In the genomic region with DNA sequence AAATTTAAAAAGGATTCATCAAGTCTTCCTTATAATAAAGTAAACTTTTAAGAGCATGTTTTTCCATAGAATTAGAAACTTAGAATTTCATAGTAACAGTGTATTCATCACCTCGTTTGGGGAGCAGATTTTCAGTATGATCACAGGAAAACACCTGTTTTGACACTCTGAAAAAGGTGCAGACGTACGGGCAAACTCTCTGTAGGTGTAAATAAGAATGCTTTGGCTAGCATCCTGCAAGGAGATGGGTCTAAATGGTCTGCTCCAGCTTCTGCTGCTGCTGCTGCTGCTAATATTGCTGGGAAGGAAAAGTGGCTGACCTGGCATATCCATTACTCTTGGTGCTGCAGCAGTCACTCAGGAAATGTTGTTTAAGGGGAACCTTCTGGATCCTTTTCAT, we compare ENCODE assay signal across 16 cellular contexts.
DNase-seq lines count a peak whose midpoint lies in the region; ATAC-seq and TF ChIP-seq lines count a peak whose summit lies in the region.
"Had no signal": no experiment of that assay in that cellular context is flagged by ENCODE, and none has a peak within 500 bp of the region (broad histone marks: within the 10 kb centered on the region; RNA-seq: fewer than 3 reads in every experiment).

No MANE protein-coding gene starts in this region.

- POLR2A ChIA-PET in naive thymus-derived CD4-positive, alpha-beta T cell (lab: Charles Lee) = interaction anchor here (0.7 to 0.9 kb wide), 2 partner anchors 48 to 92 kb away, joined by 3 read pairs; no protein-coding TSS in a partner anchor
- POLR2A ChIA-PET in A673 (lab: Charles Lee; ENCODE audit: low non-redundant PET) = no interaction called here

- peaks cover 15 to 95% (median 38%) of the 10 kb centered on the region in 11 experiments for H3K36me3 ChIP-seq in BLaER1 treated with 17β-estradiol and CSF1 and Interleukin-3, amounts not matched to agents 10 nM and 100 nM
- peaks cover 4 to 18% (median 6%) of the 10 kb centered on the region in 3 experiments for H3K36me3 ChIP-seq in naive thymus-derived CD4-positive, alpha-beta T cell (ENCODE audit: control insufficient read depth in 2 of 3, insufficient read depth in 3 of 3, low read length in 3 of 3)
- peaks cover 0 to 6% (median 0%) of the 10 kb centered on the region in 4 donors for H3K36me3 ChIP-seq in upper lobe of left lung
- H3K36me3 ChIP-seq in right lobe of liver = no peaks in the 10 kb centered on the region
- no peaks in the 10 kb centered on the region for H3K36me3 ChIP-seq in A673 (ENCODE audit: insufficient read depth, low read length, poor library complexity, severe bottlenecking)
- H3K36me3 ChIP-seq: adrenal gland had no signal

- BruUV-seq in A673 (replicated peaks; lab: Mats Ljungman, UMichigan) = no TSS peak

- 83 to 88% methylated on average over 3 of the region's 3 CpGs for WGBS in upper lobe of left lung, 2 donors
- WGBS in right lobe of liver (ENCODE audit: insufficient coverage, low coverage, low lambda C conversion rate, missing lambda C conversion rate) = 70% methylated on average over 3 of the region's 3 CpGs

- TF ChIP-seq POLR2A in upper lobe of left lung (IDR thresholded peaks at IDR 0.05) = no peak
- TF ChIP-seq POLR2A in right lobe of liver (IDR thresholded peaks at IDR 0.05) = no peak

- H3K27ac ChIP-seq in BLaER1 treated with 17β-estradiol and CSF1 and Interleukin-3, amounts not matched to agents 10 nM and 100 nM = no peak overlapping the region
- H3K27ac ChIP-seq in naive thymus-derived CD4-positive, alpha-beta T cell (ENCODE audit: low read depth, low read length) = peak overlapping the region; percentile 38
- H3K27ac ChIP-seq in upper lobe of left lung (peak overlapping the region in 1 of 4 donors; percentile 14), right lobe of liver (no peak overlapping the region), A673 (ENCODE audit: low read depth, low read length, poor library complexity, severe bottlenecking) (no peak overlapping the region)
- H3K27ac ChIP-seq: adrenal gland, SK-N-MC had no signal

- H3K27me3 ChIP-seq in BLaER1 treated with 17β-estradiol and CSF1 and Interleukin-3, amounts not matched to agents 10 nM and 100 nM = no peaks in the 10 kb centered on the region
- no peaks in the 10 kb centered on the region for H3K27me3 ChIP-seq in naive thymus-derived CD4-positive, alpha-beta T cell (ENCODE audit: control insufficient read depth in 2 of 2, insufficient read depth in 2 of 2, low read length in 2 of 2)
- no peaks in the 10 kb centered on the region for H3K27me3 ChIP-seq in upper lobe of left lung
- no peaks in the 10 kb centered on the region for H3K27me3 ChIP-seq in right lobe of liver
- H3K27me3 ChIP-seq in A673 (replicated peaks; ENCODE audit: insufficient read depth, low read depth, low read length, poor library complexity) = no peaks in the 10 kb centered on the region
- H3K27me3 ChIP-seq: adrenal gland had no signal

- peaks cover 39% of the 10 kb centered on the region for H3K36me3 Mint-ChIP-seq in activated T-helper 1 cell treated with anti-CD3 and anti-CD28 coated beads, Interleukin-12 subunit alpha, Interleukin-12 subunit beta, Interleukin-2, Interleukin-4 antibody, amounts not matched to agents 30 ng/mL and 10 ng/mL and 1 ng/mL, durations not matched to agents 14 hours and 24 hours and 36 hours (ENCODE audit: low read depth)
- H3K36me3 Mint-ChIP-seq in naive thymus-derived CD4-positive, alpha-beta T cell = peaks cover 9 to 52% (median 29%) of the 10 kb centered on the region in 5 donors

- peak overlapping the region in 9 of 11 experiments; percentile 2 to 76 (median 50); a peak in 12 of 22 replicates for H3K4me2 ChIP-seq in BLaER1 treated with 17β-estradiol and CSF1 and Interleukin-3, amounts not matched to agents 10 nM and 100 nM

- no peak overlapping the region for H3K9ac ChIP-seq in BLaER1 treated with 17β-estradiol and CSF1 and Interleukin-3, amounts not matched to agents 10 nM and 100 nM

- H3K27me3 Mint-ChIP-seq in activated T-helper 1 cell treated with anti-CD3 and anti-CD28 coated beads, Interleukin-12 subunit alpha, Interleukin-12 subunit beta, Interleukin-2, Interleukin-4 antibody, amounts not matched to agents 30 ng/mL and 10 ng/mL and 1 ng/mL, durations not matched to agents 14 hours and 24 hours and 36 hours (ENCODE audit: insufficient read depth) = no peaks in the 10 kb centered on the region
- H3K27me3 Mint-ChIP-seq in naive thymus-derived CD4-positive, alpha-beta T cell = no peaks in the 10 kb centered on the region

- CTCF ChIA-PET in naive thymus-derived CD4-positive, alpha-beta T cell (lab: Charles Lee) = no interaction called here
- CTCF ChIA-PET in A673 (lab: Charles Lee) = no interaction called here

- TF ChIP-seq CTCF in upper lobe of left lung (IDR thresholded peaks at IDR 0.05) (no peak), right lobe of liver (IDR thresholded peaks at IDR 0.05) (no peak), A673 (conservative IDR thresholded peaks at IDR 0.05; ENCODE audit: low read depth, low read length) (no peak)

- H4K20me1 ChIP-seq in BLaER1 treated with 17β-estradiol and CSF1 and Interleukin-3, amounts not matched to agents 10 nM and 100 nM = peaks cover 0 to 67% (median 19%) of the 10 kb centered on the region in 11 experiments; a peak in 15 of 22 replicates

- H3K9me3 ChIP-seq in BLaER1 treated with 17β-estradiol and CSF1 and Interleukin-3, amounts not matched to agents 10 nM and 100 nM (replicated peaks in 1 of 11) = peaks cover 0 to 5% (median 0%) of the 10 kb centered on the region in 11 experiments; a peak in 2 of 22 replicates
- H3K9me3 ChIP-seq in naive thymus-derived CD4-positive, alpha-beta T cell (ENCODE audit: control insufficient read depth in 2 of 3, low read length in 3 of 3) = no peaks in the 10 kb centered on the region
- H3K9me3 ChIP-seq in upper lobe of left lung (no peaks in the 10 kb centered on the region), right lobe of liver (no peaks in the 10 kb centered on the region), A673 (ENCODE audit: low read depth, low read length, poor library complexity, severe bottlenecking) (no peaks in the 10 kb centered on the region)
- H3K9me3 ChIP-seq: adrenal gland had no signal

- no peak for ATAC-seq in naive thymus-derived CD4-positive, alpha-beta T cell
- ATAC-seq in upper lobe of left lung (ENCODE audit: low FRiP score in 2 of 2) = no peak
- ATAC-seq in right lobe of liver = no peak

- H3K4me1 Mint-ChIP-seq in activated T-helper 1 cell treated with anti-CD3 and anti-CD28 coated beads, Interleukin-12 subunit alpha, Interleukin-12 subunit beta, Interleukin-2, Interleukin-4 antibody, amounts not matched to agents 30 ng/mL and 10 ng/mL and 1 ng/mL, durations not matched to agents 14 hours and 24 hours and 36 hours (ENCODE audit: low read depth) = peaks cover 75% of the 10 kb centered on the region
- H3K4me1 Mint-ChIP-seq in naive thymus-derived CD4-positive, alpha-beta T cell = peaks cover 52 to 99% (median 92%) of the 10 kb centered on the region in 7 donors

- TF ChIP-seq EP300 in upper lobe of left lung (IDR thresholded peaks at IDR 0.05) = no peak

- no peaks in the 10 kb centered on the region for H3K9me3 Mint-ChIP-seq in activated T-helper 1 cell treated with anti-CD3 and anti-CD28 coated beads, Interleukin-12 subunit alpha, Interleukin-12 subunit beta, Interleukin-2, Interleukin-4 antibody, amounts not matched to agents 30 ng/mL and 10 ng/mL and 1 ng/mL, durations not matched to agents 14 hours and 24 hours and 36 hours
- peaks cover 0 to 5% (median 0%) of the 10 kb centered on the region in 11 donors for H3K9me3 Mint-ChIP-seq in naive thymus-derived CD4-positive, alpha-beta T cell

- peak overlapping the region; percentile 75 for H3K27ac Mint-ChIP-seq in activated T-helper 1 cell treated with anti-CD3 and anti-CD28 coated beads, Interleukin-12 subunit alpha, Interleukin-12 subunit beta, Interleukin-2, Interleukin-4 antibody, amounts not matched to agents 30 ng/mL and 10 ng/mL and 1 ng/mL, durations not matched to agents 14 hours and 24 hours and 36 hours
- peak overlapping the region in 7 of 9 donors; percentile 48 to 86 (median 74) for H3K27ac Mint-ChIP-seq in naive thymus-derived CD4-positive, alpha-beta T cell

- peak overlapping the region; percentile 13 for H3K4me3 Mint-ChIP-seq in activated T-helper 1 cell treated with anti-CD3 and anti-CD28 coated beads, Interleukin-12 subunit alpha, Interleukin-12 subunit beta, Interleukin-2, Interleukin-4 antibody, amounts not matched to agents 30 ng/mL and 10 ng/mL and 1 ng/mL, durations not matched to agents 14 hours and 24 hours and 36 hours
- peak overlapping the region in 9 of 10 donors; percentile 1 to 74 (median 41) for H3K4me3 Mint-ChIP-seq in naive thymus-derived CD4-positive, alpha-beta T cell

- no peak for DNase-seq in activated T-helper 1 cell treated with anti-CD3 and anti-CD28 coated beads, Interleukin-12 subunit alpha, Interleukin-12 subunit beta, Interleukin-2, Interleukin-4 antibody, amounts not matched to agents 30 ng/mL and 10 ng/mL and 1 ng/mL, durations not matched to agents 14 hours and 24 hours and 36 hours (ENCODE audit: low spot score)
- no peak for DNase-seq in naive thymus-derived CD4-positive, alpha-beta T cell
- DNase-seq in upper lobe of left lung (no peak), right lobe of liver (no peak), A673 (ENCODE audit: low spot score) (no peak)
- DNase-seq in effector CD8-positive, alpha-beta T cell (lab: John Stamatoyannopoulos, UW) = no peak
- DNase-seq: activated CD8-positive, alpha-beta memory T cell treated with anti-CD3 and anti-CD28 coated beads for 24 hours; adrenal gland; central memory CD4-positive, alpha-beta T cell; foreskin fibroblast; NCI-H2029; NCI-H510A; OCI-M1 had no signal

- H3K4me1 ChIP-seq in BLaER1 treated with 17β-estradiol and CSF1 and Interleukin-3, amounts not matched to agents 10 nM and 100 nM = peaks cover 6 to 61% (median 25%) of the 10 kb centered on the region in 10 experiments; a peak in 19 of 20 replicates
- peaks cover 50 to 56% of the 10 kb centered on the region in 2 donors for H3K4me1 ChIP-seq in naive thymus-derived CD4-positive, alpha-beta T cell (ENCODE audit: control insufficient read depth in 2 of 2, insufficient read depth in 2 of 2, low read length in 2 of 2)
- H3K4me1 ChIP-seq in upper lobe of left lung (peaks cover 32 to 51% (median 44%) of the 10 kb centered on the region in 4 donors), right lobe of liver (peaks cover 0 to 32% (median 0%) of the 10 kb centered on the region in 4 donors), A673 (ENCODE audit: insufficient read depth, low read length, poor library complexity, severe bottlenecking) (peaks cover 13% of the 10 kb centered on the region)

- intact Hi-C loops in activated T-helper 1 cell treated with anti-CD3 and anti-CD28 coated beads, Interleukin-12 subunit alpha, Interleukin-12 subunit beta, Interleukin-2, Interleukin-4 antibody, amounts not matched to agents 30 ng/mL and 10 ng/mL and 1 ng/mL, durations not matched to agents 14 hours and 24 hours and 36 hours (cut with micrococcal nuclease) = loop anchor here (1.0 to 2.0 kb wide), 2 partner anchors 10 to 16 kb away; no protein-coding TSS in a partner anchor
- intact Hi-C loops in naive thymus-derived CD4-positive, alpha-beta T cell (cut with micrococcal nuclease) = loop anchor here in 1 of 2 donors (1.0 to 5.0 kb wide), 3 partner anchors 10 to 32 kb away; no protein-coding TSS in a partner anchor
- intact Hi-C loops in right lobe of liver (cut with DNase I) = no loop called here
- intact Hi-C loops in A673 (cut with micrococcal nuclease; ENCODE audit: unreplicated experiment) = no loop called here

- H3K4me3 ChIP-seq in BLaER1 treated with 17β-estradiol and CSF1 and Interleukin-3, amounts not matched to agents 10 nM and 100 nM = no peak overlapping the region
- H3K4me3 ChIP-seq in GM08714 (ENCODE audit: low read length) (peak overlapping the region; percentile 12; the same call in 1 of the 2 replicates), upper lobe of left lung (no peak overlapping the region), right lobe of liver (no peak overlapping the region), A673 (ENCODE audit: low read depth, low read length, poor library complexity, severe bottlenecking) (no peak overlapping the region)
- no peak overlapping the region for H3K4me3 ChIP-seq in naive thymus-derived CD4-positive, alpha-beta T cell (ENCODE audit: low read length)
- H3K4me3 ChIP-seq: adrenal gland, SK-N-MC had no signal
